In genomic region chr3:166556955-166557354, GRCh38 we compare ENCODE assay signal across 25 cellular contexts.
"Had no signal": no experiment of that assay in that cellular context is flagged by ENCODE, and none has a peak within 500 bp of the region (broad histone marks: within the 10 kb centered on the region; RNA-seq: fewer than 3 reads in every experiment).

No MANE protein-coding gene starts in this region.

- DNase-seq: dermis blood vessel endothelial cell; dorsolateral prefrontal cortex; effector CD4-positive, alpha-beta T cell; effector memory CD4-positive, alpha-beta T cell; foreskin keratinocyte; heart left ventricle; hypothalamus; immature natural killer cell; islet precursor cell; kidney; kidney glomerular epithelial cell; left colon; left ventricle myocardium superior; lower lobe of right lung; mesenchymal stem cell; mucosa of descending colon; naive B cell; naive thymus-derived CD8-positive, alpha-beta T cell had no signal

- ATAC-seq: foreskin keratinocyte; gastroesophageal sphincter; heart left ventricle; left colon; left lobe of liver; left ventricle myocardium superior; lower lobe of right lung; mucosa of descending colon; naive thymus-derived CD8-positive, alpha-beta T cell had no signal

- H3K4me2 ChIP-seq: hepatocyte had no signal

- H3K27ac ChIP-seq: coronary artery, dorsolateral prefrontal cortex, esophagus muscularis mucosa, foreskin keratinocyte, gastroesophageal sphincter, heart left ventricle, hepatocyte, lower lobe of right lung had no signal

- H3K79me2 ChIP-seq: hepatocyte had no signal

- H3K36me3 ChIP-seq: esophagus muscularis mucosa, gastroesophageal sphincter, heart left ventricle, lower lobe of right lung had no signal

- H3K9me3 ChIP-seq: esophagus muscularis mucosa, gastroesophageal sphincter, lower lobe of right lung, mucosa of descending colon had no signal

- H3K4me3 ChIP-seq: coronary artery, dorsolateral prefrontal cortex, esophagus muscularis mucosa, gastroesophageal sphincter, heart left ventricle, hepatocyte, lower lobe of right lung, mucosa of descending colon had no signal

- FAIRE-seq: endothelial cell of umbilical vein, frontal cortex, kidney had no signal

- H2AFZ ChIP-seq: hepatocyte had no signal

- H3K4me1 ChIP-seq: foreskin keratinocyte, heart left ventricle, lower lobe of right lung had no signal

- H3K27me3 ChIP-seq: dorsolateral prefrontal cortex, esophagus muscularis mucosa, foreskin keratinocyte, gastroesophageal sphincter, heart left ventricle, hepatocyte had no signal
